Comparison of ENCODE assay signal across 8 cellular contexts in the genomic region with DNA sequence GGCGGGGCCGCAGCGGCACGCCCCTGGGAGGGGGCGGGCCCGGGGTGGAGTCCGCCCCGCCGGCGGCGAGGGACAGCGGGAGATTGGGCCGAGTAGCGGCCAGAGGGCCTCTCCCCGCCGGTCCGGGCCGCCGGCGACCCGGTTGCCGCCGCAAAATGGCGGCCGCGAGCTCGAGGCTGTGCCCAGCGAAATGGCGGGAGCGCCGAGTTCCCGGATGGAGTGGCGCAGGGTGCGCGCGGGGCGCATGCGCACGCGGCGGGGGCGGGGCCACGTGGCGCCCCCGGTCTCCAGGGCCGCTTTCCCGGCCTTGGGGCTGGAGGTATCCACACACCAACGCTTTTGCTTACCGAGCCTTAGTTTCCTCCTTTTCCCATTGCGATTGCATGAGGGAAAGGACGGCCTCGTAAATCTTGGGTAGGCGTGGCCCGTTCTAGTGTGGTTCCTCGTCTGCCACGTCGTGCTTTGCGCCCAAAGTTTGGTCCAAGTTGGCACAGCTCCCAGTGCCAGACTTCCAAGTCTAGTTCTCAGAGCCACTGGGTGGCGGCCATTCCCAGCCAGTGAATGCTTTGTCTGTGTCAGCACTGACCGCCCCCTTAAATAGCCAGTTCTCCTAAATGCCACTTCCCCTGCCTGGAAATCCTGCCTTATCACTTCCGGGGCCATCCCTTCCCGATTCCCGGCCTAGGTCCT. TPM values are rescaled to one million over a fixed set of nuclear protein-coding genes. Genes with fewer than 3 reads are reported as not detected.
DNase-seq lines count a peak whose midpoint lies in the region; ATAC-seq and TF ChIP-seq lines count a peak whose summit lies in the region.

No MANE protein-coding gene starts in this region.

- no peaks in the 10 kb centered on the region for H3K9me3 ChIP-seq in right lobe of liver

- DNase-seq in AG09309 (ENCODE audit: low read depth), result no peak
- peak; percentile 85 for DNase-seq in NCI-H345 treated with DMSO at 0.1 percent for 48 hours (lab: John Stamatoyannopoulos, UW; ENCODE audit: unreplicated experiment)
- peak; percentile 87 for DNase-seq in activated CD4-positive, alpha-beta T cell treated with anti-CD3 and anti-CD28 coated beads, Interleukin-2, amount 10 ng/mL, durations not matched to agents 7 days and 5 days
- DNase-seq in dorsolateral prefrontal cortex, result peak in 9 of 10 donors; percentile 65 to 89 (median 83)
- DNase-seq in right lobe of liver, result peak; percentile 89 to 90 (median 89)
- DNase-seq in stimulated activated CD4-positive, alpha-beta T cell treated with anti-CD3 and anti-CD28 coated beads, Interleukin-4, amount 100 ng/mL, for 24 hours, result peak; percentile 86

- H3K4me3 ChIP-seq in AG09309 (ENCODE audit: control insufficient read depth, low read depth, low read length), result peak overlapping the region; percentile 67
- peak overlapping the region; percentile 64 to 92 (median 81) for H3K4me3 ChIP-seq in dorsolateral prefrontal cortex
- peak overlapping the region; percentile 55 to 87 (median 69) for H3K4me3 ChIP-seq in right lobe of liver

- H3K4me3 Mint-ChIP-seq in activated CD4-positive, alpha-beta T cell treated with anti-CD3 and anti-CD28 coated beads, Interleukin-2, amount 10 ng/mL, durations not matched to agents 7 days and 5 days, result peak overlapping the region; percentile 88

- no peaks in the 10 kb centered on the region for H3K27me3 ChIP-seq in dorsolateral prefrontal cortex
- H3K27me3 ChIP-seq in right lobe of liver, result no peaks in the 10 kb centered on the region

- H3K27me3 Mint-ChIP-seq in activated CD4-positive, alpha-beta T cell treated with anti-CD3 and anti-CD28 coated beads, Interleukin-2, amount 10 ng/mL, durations not matched to agents 7 days and 5 days, result peaks cover 2% of the 10 kb centered on the region

- peaks cover 70% of the 10 kb centered on the region for H3K4me1 Mint-ChIP-seq in activated CD4-positive, alpha-beta T cell treated with anti-CD3 and anti-CD28 coated beads, Interleukin-2, amount 10 ng/mL, durations not matched to agents 7 days and 5 days

- H3K9me3 Mint-ChIP-seq in activated CD4-positive, alpha-beta T cell treated with anti-CD3 and anti-CD28 coated beads, Interleukin-2, amount 10 ng/mL, durations not matched to agents 7 days and 5 days, result no peaks in the 10 kb centered on the region

- H3K4me1 ChIP-seq in right lobe of liver, result peaks cover 0 to 71% (median 29%) of the 10 kb centered on the region in 4 donors

- H3K27ac ChIP-seq in dorsolateral prefrontal cortex, result peak overlapping the region; percentile 85 to 100 (median 98)
- peak overlapping the region; percentile 88 to 99 (median 97) for H3K27ac ChIP-seq in right lobe of liver

- ATAC-seq in GM18909 (IDR thresholded peaks at IDR 0.05; ENCODE audit: poor library complexity, unreplicated experiment) (peak; percentile 27), HG03135 (IDR thresholded peaks at IDR 0.05; ENCODE audit: unreplicated experiment) (peak; percentile 20), right lobe of liver (peak; percentile 2 to 29 (median 12))

- 0% methylated on average over 2 of the region's 63 CpGs for WGBS in right lobe of liver (ENCODE audit: insufficient coverage, low coverage, low lambda C conversion rate, missing lambda C conversion rate)

- CTCF ChIA-PET in activated CD4-positive, alpha-beta T cell treated with anti-CD3 and anti-CD28 coated beads, Interleukin-2, amount 10 ng/mL, durations not matched to agents 7 days and 5 days (lab: Charles Lee), result interaction anchor here (1.0 to 11.3 kb wide), 8 partner anchors 9 to 535 kb away, joined by 3 to 299 read pairs (median 6); a partner anchor contains a TSS

- intact Hi-C loops in dorsolateral prefrontal cortex (cut with DNase I) (loop anchor here in 1 of 2 donors (10.0 kb wide), 1 partner anchor 135 kb away; a partner anchor contains a TSS), right lobe of liver (cut with DNase I) (no loop called here)

- peak overlapping the region; percentile 90 for H3K27ac Mint-ChIP-seq in activated CD4-positive, alpha-beta T cell treated with anti-CD3 and anti-CD28 coated beads, Interleukin-2, amount 10 ng/mL, durations not matched to agents 7 days and 5 days

- H3K36me3 ChIP-seq in right lobe of liver, result peaks cover 10 to 40% (median 26%) of the 10 kb centered on the region in 4 donors

- peaks cover 44% of the 10 kb centered on the region for H3K36me3 Mint-ChIP-seq in activated CD4-positive, alpha-beta T cell treated with anti-CD3 and anti-CD28 coated beads, Interleukin-2, amount 10 ng/mL, durations not matched to agents 7 days and 5 days (ENCODE audit: low read depth)

- TF ChIP-seq POLR2A in right lobe of liver (IDR thresholded peaks at IDR 0.05), result peak; percentile 59

- no peak for TF ChIP-seq CTCF in AG09309 (IDR thresholded peaks at IDR 0.05; ENCODE audit: control insufficient read depth, insufficient read depth, low read depth, low read length, missing control alignments)
- TF ChIP-seq CTCF in dorsolateral prefrontal cortex (IDR thresholded peaks at IDR 0.05 in 54 of 56, conservative IDR thresholded peaks at IDR 0.05 in 2 of 56; ENCODE audit: low read depth in 1 of 56, partially characterized antibody in 56 of 56), result peak in 17 of 56 donors; percentile 6 to 49 (median 21)
- TF ChIP-seq CTCF in right lobe of liver (IDR thresholded peaks at IDR 0.05), result peak in 1 of 4 donors; percentile 19

- POLR2A ChIA-PET in activated CD4-positive, alpha-beta T cell treated with anti-CD3 and anti-CD28 coated beads, Interleukin-2, amount 10 ng/mL, durations not matched to agents 7 days and 5 days (lab: Charles Lee), result interaction anchor here (1.0 to 1.4 kb wide), 6 partner anchors 9 to 243 kb away, joined by 3 to 45 read pairs (median 6); a partner anchor contains a TSS

RNA-seq across cellular contexts. Expression of a gene that starts 0.5 kb away (rescaled TPM):
- 100 to 1,000 TPM; 169 to 224 TPM for total RNA-seq in activated CD4-positive, alpha-beta T cell treated with anti-CD3 and anti-CD28 coated beads, Interleukin-2, amount 10 ng/mL, durations not matched to agents 7 days and 5 days
- total RNA-seq in dorsolateral prefrontal cortex (100 to 1,000 TPM; 215 to 736 (median 434) TPM), right lobe of liver (100 to 1,000 TPM in 2 of 6 experiments, 10 to 100 TPM in 4; 69.2 to 111 (median 89.5) TPM)

RNA-seq across cellular contexts. Expression of a gene that starts 5.7 kb away (rescaled TPM):
- total RNA-seq in activated CD4-positive, alpha-beta T cell treated with anti-CD3 and anti-CD28 coated beads, Interleukin-2, amount 10 ng/mL, durations not matched to agents 7 days and 5 days, result 10 to 100 TPM; 47.8 to 51.5 TPM
- total RNA-seq in dorsolateral prefrontal cortex, result 10 to 100 TPM; 16.2 to 44.5 (median 25.3) TPM
- total RNA-seq in right lobe of liver, result 100 to 1,000 TPM in 1 of 6 experiments, 10 to 100 TPM in 5; 34.0 to 103 (median 43.8) TPM

RNA-seq across cellular contexts. Expression of a gene that starts 16.1 kb away (rescaled TPM):
- total RNA-seq in activated CD4-positive, alpha-beta T cell treated with anti-CD3 and anti-CD28 coated beads, Interleukin-2, amount 10 ng/mL, durations not matched to agents 7 days and 5 days, result not detected
- total RNA-seq in dorsolateral prefrontal cortex (1 to 10 TPM in 86 of 120 experiments, under 1 TPM in 22, not detected in 12; 0.51 to 3.8 (median 1.4) TPM), right lobe of liver (10 to 100 TPM in 1 of 6 experiments, 1 to 10 TPM in 5; 4.2 to 10.3 (median 5.6) TPM)

RNA-seq across cellular contexts. Expression of a gene that starts 21.2 kb away (rescaled TPM):
- total RNA-seq in activated CD4-positive, alpha-beta T cell treated with anti-CD3 and anti-CD28 coated beads, Interleukin-2, amount 10 ng/mL, durations not matched to agents 7 days and 5 days, result 10 to 100 TPM; 58.0 to 65.7 TPM
- 100 to 1,000 TPM in 4 of 120 experiments, 10 to 100 TPM in 116; 19.9 to 116 (median 36.5) TPM for total RNA-seq in dorsolateral prefrontal cortex
- total RNA-seq in right lobe of liver, result 10 to 100 TPM; 22.3 to 55.1 (median 29.3) TPM

RNA-seq across cellular contexts. Expression of a gene that starts 28.1 kb away (rescaled TPM):
- total RNA-seq in activated CD4-positive, alpha-beta T cell treated with anti-CD3 and anti-CD28 coated beads, Interleukin-2, amount 10 ng/mL, durations not matched to agents 7 days and 5 days, result 100 to 1,000 TPM; 151 to 166 TPM
- total RNA-seq in dorsolateral prefrontal cortex (100 to 1,000 TPM; 170 to 316 (median 242) TPM), right lobe of liver (100 to 1,000 TPM in 5 of 6 experiments, 10 to 100 TPM in 1; 98.1 to 240 (median 137) TPM)
